ENCODE assay signal across 31 cellular contexts in genomic region chr5:169283887-169284286, GRCh38. TPM values are rescaled to one million over a fixed set of nuclear protein-coding genes. Genes with fewer than 3 reads are reported as not detected.
"Had no signal": no experiment of that assay in that cellular context is flagged by ENCODE, and none has a peak within 500 bp of the region (broad histone marks: within the 10 kb centered on the region; RNA-seq: fewer than 3 reads in every experiment).

No MANE protein-coding gene starts in this region.

- H3K9me3 ChIP-seq: adrenal gland, ascending aorta had no signal

- H3K27ac ChIP-seq: adrenal gland, ascending aorta, body of pancreas, brain microvascular endothelial cell, breast epithelium, cardiac muscle cell had no signal

- H3K4me3 ChIP-seq: adrenal gland, ascending aorta, body of pancreas, breast epithelium, cardiac muscle cell had no signal

- H3K27me3 ChIP-seq: adrenal gland, ascending aorta, body of pancreas, breast epithelium, cardiac muscle cell had no signal

- H3K36me3 ChIP-seq: adrenal gland, ascending aorta, brain microvascular endothelial cell, breast epithelium had no signal

- DNase-seq: activated effector memory CD4-positive, alpha-beta T cell treated with anti-CD3 and anti-CD28 coated beads, Interleukin-2, amount 50 U/mL, for 16 hours; activated effector memory CD4-positive, alpha-beta T cell treated with Interleukin-2 at 50 U/mL for 16 hours; activated gamma-delta T cell; activated gamma-delta T cell treated with Interleukin-2 at 50 U/mL for 16 hours; activated naive CD4-positive, alpha-beta T cell; activated naive CD4-positive, alpha-beta T cell treated with anti-CD3 and anti-CD28 coated beads for 36 hours; activated naive CD4-positive, alpha-beta T cell treated with anti-CD3 and anti-CD28 coated beads, Interleukin-2, amount 10 ng/mL, durations not matched to agents 7 days and 5 days; activated naive CD4-positive, alpha-beta T cell treated with anti-CD3 and anti-CD28 coated beads, Interleukin-2, amount 50 U/mL, for 16 hours; activated naive CD4-positive, alpha-beta T cell treated with Interleukin-2 at 50 U/mL for 16 hours; activated naive CD8-positive, alpha-beta T cell treated with anti-CD3 and anti-CD28 coated beads for 36 hours; activated naive CD8-positive, alpha-beta T cell treated with anti-CD3 and anti-CD28 coated beads, Interleukin-2, amount 10 ng/mL, durations not matched to agents 7 days and 5 days; activated naive CD8-positive, alpha-beta T cell treated with anti-CD3 and anti-CD28 coated beads, Interleukin-2, amount 50 U/mL, for 24 hours; activated T-cell treated with anti-CD3 and anti-CD28 coated beads for 4 hours; activated T-cell treated with anti-CD3 and anti-CD28 coated beads, Interleukin-2, amount 50 U/mL, for 1 hour; activated T-cell treated with anti-CD3 and anti-CD28 coated beads, Interleukin-2, amount 50 U/mL, for 24 hours; activated T-cell treated with anti-CD3 and anti-CD28 coated beads, Interleukin-2, amount 50 U/mL, for 4 hours; activated T-cell treated with anti-CD3 and anti-CD28 coated beads, Interleukin-2, amount 50 U/mL, for 48 hours; activated T-cell treated with anti-CD3 and anti-CD28 coated beads, Interleukin-2, amount 50 U/mL, for 72 hours; adrenal gland; amniotic stem cell; amygdala; anterior cingulate cortex; aorta; body of pancreas; brain microvascular endothelial cell; caudate nucleus; central memory CD4-positive, alpha-beta T cell; cerebellar nuclear complex had no signal

- H3K4me1 ChIP-seq: body of pancreas, breast epithelium had no signal

RNA-seq across cellular contexts. Expression of gene SLIT3, which starts 17.1 kb away (rescaled TPM):
- total RNA-seq: activated naive CD8-positive, alpha-beta T cell treated with anti-CD3 and anti-CD28 coated beads, Interleukin-2, amount 10 ng/mL, durations not matched to agents 7 days and 5 days had no signal
